1 cellular context compared by ENCODE assay signal in the genomic region with DNA sequence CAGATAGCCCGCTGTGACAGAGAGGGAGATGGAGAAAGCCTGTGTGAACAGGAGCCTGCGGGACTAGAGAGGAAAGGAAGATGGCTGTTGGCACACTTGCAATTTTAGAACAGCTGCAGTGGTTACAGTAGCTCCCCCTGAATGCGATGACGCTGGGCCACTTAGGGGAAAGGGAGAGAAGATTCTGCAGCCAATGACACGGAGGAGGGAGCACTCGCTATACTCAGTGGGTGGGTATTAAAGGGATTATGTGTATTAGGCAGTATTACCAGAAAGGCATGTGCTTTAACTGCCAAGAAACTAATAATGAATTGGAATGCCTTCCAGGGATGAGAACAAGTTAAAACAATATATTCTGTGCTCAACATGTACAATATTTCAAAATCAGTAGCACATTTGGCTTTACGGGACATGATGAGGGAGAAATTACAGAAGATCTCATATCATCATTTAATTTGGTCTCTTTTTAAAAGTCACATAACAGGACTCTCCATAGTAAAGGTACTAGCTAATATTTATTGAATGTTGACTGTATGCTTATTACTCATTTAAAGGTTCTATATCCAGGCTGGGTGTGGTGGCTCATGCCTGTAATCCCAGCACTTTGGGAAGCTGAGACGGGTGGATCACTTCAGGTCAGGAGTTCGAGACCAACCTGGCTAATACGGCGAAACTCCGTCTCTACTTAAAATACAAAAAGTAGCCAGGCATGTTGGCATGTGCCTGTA.
TF ChIP-seq lines count a peak whose summit lies in the region.

No MANE protein-coding gene starts in this region.

TF ChIP-seq in H1, 55 proteins besides CTCF, POLR2A, EP300 and RAD21 (continued from another document):
- TF ChIP-seq, protein P1, sequence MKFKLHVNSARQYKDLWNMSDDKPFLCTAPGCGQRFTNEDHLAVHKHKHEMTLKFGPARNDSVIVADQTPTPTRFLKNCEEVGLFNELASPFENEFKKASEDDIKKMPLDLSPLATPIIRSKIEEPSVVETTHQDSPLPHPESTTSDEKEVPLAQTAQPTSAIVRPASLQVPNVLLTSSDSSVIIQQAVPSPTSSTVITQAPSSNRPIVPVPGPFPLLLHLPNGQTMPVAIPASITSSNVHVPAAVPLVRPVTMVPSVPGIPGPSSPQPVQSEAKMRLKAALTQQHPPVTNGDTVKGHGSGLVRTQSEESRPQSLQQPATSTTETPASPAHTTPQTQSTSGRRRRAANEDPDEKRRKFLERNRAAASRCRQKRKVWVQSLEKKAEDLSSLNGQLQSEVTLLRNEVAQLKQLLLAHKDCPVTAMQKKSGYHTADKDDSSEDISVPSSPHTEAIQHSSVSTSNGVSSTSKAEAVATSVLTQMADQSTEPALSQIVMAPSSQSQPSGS (IDR thresholded peaks at IDR 0.05; ENCODE audit: low read length), result no peak
- no peak for TF ChIP-seq POLR2AphosphoS5 (IDR thresholded peaks at IDR 0.05; ENCODE audit: low read depth, low read length)
- no peak for TF ChIP-seq SP4 (IDR thresholded peaks at IDR 0.05; ENCODE audit: low read length)
- TF ChIP-seq, protein P2, sequence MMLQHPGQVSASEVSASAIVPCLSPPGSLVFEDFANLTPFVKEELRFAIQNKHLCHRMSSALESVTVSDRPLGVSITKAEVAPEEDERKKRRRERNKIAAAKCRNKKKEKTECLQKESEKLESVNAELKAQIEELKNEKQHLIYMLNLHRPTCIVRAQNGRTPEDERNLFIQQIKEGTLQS (IDR thresholded peaks at IDR 0.05; ENCODE audit: insufficient read depth, low read depth, low read length), result no peak
- no peak for TF ChIP-seq YY1 (IDR thresholded peaks at IDR 0.05; ENCODE audit: low read depth, low read length)
- TF ChIP-seq TCF12 (IDR thresholded peaks at IDR 0.05; ENCODE audit: low read depth, low read length), result no peak
- no peak for TF ChIP-seq KDM5A (IDR thresholded peaks at IDR 0.05; ENCODE audit: low read length)
- TF ChIP-seq NRF1 (IDR thresholded peaks at IDR 0.05; ENCODE audit: low read depth, low read length), result no peak
- TF ChIP-seq, protein P3, sequence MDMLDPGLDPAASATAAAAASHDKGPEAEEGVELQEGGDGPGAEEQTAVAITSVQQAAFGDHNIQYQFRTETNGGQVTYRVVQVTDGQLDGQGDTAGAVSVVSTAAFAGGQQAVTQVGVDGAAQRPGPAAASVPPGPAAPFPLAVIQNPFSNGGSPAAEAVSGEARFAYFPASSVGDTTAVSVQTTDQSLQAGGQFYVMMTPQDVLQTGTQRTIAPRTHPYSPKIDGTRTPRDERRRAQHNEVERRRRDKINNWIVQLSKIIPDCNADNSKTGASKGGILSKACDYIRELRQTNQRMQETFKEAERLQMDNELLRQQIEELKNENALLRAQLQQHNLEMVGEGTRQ (IDR thresholded peaks at IDR 0.05; ENCODE audit: low read length), result no peak
- TF ChIP-seq ZNF274 (IDR thresholded peaks at IDR 0.05; ENCODE audit: borderline replicate concordance, extremely low read depth, low read length), result no peak
- TF ChIP-seq RXRA (IDR thresholded peaks at IDR 0.05; ENCODE audit: insufficient read depth, low read depth, low read length), result no peak
- no peak for TF ChIP-seq SRF (IDR thresholded peaks at IDR 0.05; ENCODE audit: low read depth, low read length)
- no peak for TF ChIP-seq CEBPB (IDR thresholded peaks at IDR 0.05; ENCODE audit: low read depth, low read length)
- TF ChIP-seq CBX5 (IDR thresholded peaks at IDR 0.05; ENCODE audit: low read depth, low read length), result no peak
- TF ChIP-seq FOSL1 (IDR thresholded peaks at IDR 0.05; ENCODE audit: insufficient read depth, low read depth, low read length), result no peak
- TF ChIP-seq GTF2F1 (IDR thresholded peaks at IDR 0.05; ENCODE audit: borderline replicate concordance, low read depth, low read length), result no peak
- TF ChIP-seq SIRT6 (IDR thresholded peaks at IDR 0.05; ENCODE audit: low read length), result no peak
- TF ChIP-seq BACH1 (IDR thresholded peaks at IDR 0.05; ENCODE audit: low read length), result no peak
- no peak for TF ChIP-seq BCL11A (IDR thresholded peaks at IDR 0.05; ENCODE audit: low read depth in 2 of 2, low read length in 2 of 2)
TF ChIP-seq in H1: peak in this region for 0.
